In the genomic region with DNA sequence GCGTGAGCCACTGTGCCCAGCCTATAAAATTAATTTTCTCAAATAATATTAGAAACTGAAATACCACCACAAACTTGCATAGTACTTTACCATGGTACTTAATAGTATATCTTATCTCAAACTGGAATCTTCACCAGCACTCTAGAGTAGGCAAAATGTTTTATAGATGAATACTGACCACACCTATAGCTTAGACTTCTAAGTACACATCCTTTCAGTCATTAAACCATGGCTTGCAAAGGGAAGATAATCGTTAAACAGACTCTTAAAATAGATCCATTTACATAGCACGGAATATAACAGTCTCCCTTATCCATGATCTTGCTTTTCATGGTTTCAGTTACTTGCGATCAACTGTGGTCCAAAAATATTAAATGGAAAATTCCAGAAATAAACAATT, we compare ENCODE assay signal across 21 cellular contexts.
DNase-seq lines count a peak whose midpoint lies in the region; ATAC-seq, FAIRE-seq and TF ChIP-seq lines count a peak whose summit lies in the region.
"Had no signal": no experiment of that assay in that cellular context is flagged by ENCODE, and none has a peak within 500 bp of the region (broad histone marks: within the 10 kb centered on the region; RNA-seq: fewer than 3 reads in every experiment).

No MANE protein-coding gene starts in this region.

- H4K20me1 ChIP-seq in PC-3 (ENCODE audit: low read length): no peaks in the 10 kb centered on the region
- H4K20me1 ChIP-seq: BLaER1 treated with 17β-estradiol and CSF1 and Interleukin-3, amounts not matched to agents 10 nM and 100 nM had no signal

- peak overlapping the region; percentile 23; the same call in 2 of the 3 replicates for H3K4me2 ChIP-seq in A549
- peak overlapping the region; percentile 8 for H3K4me2 ChIP-seq in PC-3 (ENCODE audit: low read length)
- H3K4me2 ChIP-seq: BLaER1 treated with 17β-estradiol and CSF1 and Interleukin-3, amounts not matched to agents 10 nM and 100 nM; GM23338 had no signal

- TF ChIP-seq CTCF in A549 (IDR thresholded peaks at IDR 0.05) (no peak), HFFc6 (IDR thresholded peaks at IDR 0.05) (no peak), PC-3 (conservative IDR thresholded peaks at IDR 0.05; ENCODE audit: low read depth, low read length) (no peak), lower lobe of right lung (IDR thresholded peaks at IDR 0.05) (no peak)

- no peaks in the 10 kb centered on the region for H3F3A ChIP-seq in PC-3 (ENCODE audit: low read length, unreplicated experiment)

- POLR2A ChIA-PET in A549 (lab: Yijun Ruan, JAX) (no interaction called here), PC-3 (lab: Charles Lee; ENCODE audit: unreplicated experiment) (interaction anchor here (1.3 kb wide), 1 partner anchor 371 kb away, joined by 3 read pairs; a partner anchor contains a TSS)

- no peak for TF ChIP-seq EP300 in A549 (IDR thresholded peaks at IDR 0.05)

- no peaks in the 10 kb centered on the region for H3K9me3 Mint-ChIP-seq in HFFc6
- H3K9me3 Mint-ChIP-seq: CD4-positive, CD25-positive, alpha-beta regulatory T cell; CD8-positive, alpha-beta memory T cell; GM23338 had no signal

- H3K4me3 ChIP-seq in A549 (no peak overlapping the region), PC-3 (ENCODE audit: low read length) (no peak overlapping the region), lower lobe of right lung (no peak overlapping the region)
- H3K4me3 ChIP-seq: BLaER1 treated with 17β-estradiol and CSF1 and Interleukin-3, amounts not matched to agents 10 nM and 100 nM; GM23338 had no signal

- H2AFZ ChIP-seq in PC-3 (ENCODE audit: low read length): no peak overlapping the region
- H2AFZ ChIP-seq: GM23338 had no signal

- no peaks in the 10 kb centered on the region for H3K79me2 ChIP-seq in PC-3 (ENCODE audit: low read length)

- H3K27me3 ChIP-seq in PC-3 (ENCODE audit: low read length) (no peaks in the 10 kb centered on the region), lower lobe of right lung (ENCODE audit: low read depth) (no peaks in the 10 kb centered on the region)
- H3K27me3 ChIP-seq: BLaER1 treated with 17β-estradiol and CSF1 and Interleukin-3, amounts not matched to agents 10 nM and 100 nM had no signal

- peaks cover 3% of the 10 kb centered on the region; the same call in 1 of the 2 replicates for H3K27me3 Mint-ChIP-seq in HFFc6 (ENCODE audit: insufficient read depth)
- H3K27me3 Mint-ChIP-seq: CD4-positive, CD25-positive, alpha-beta regulatory T cell; CD8-positive, alpha-beta memory T cell had no signal

- peaks cover 30% of the 10 kb centered on the region for H3K4me1 ChIP-seq in A549
- peaks cover 34% of the 10 kb centered on the region for H3K4me1 ChIP-seq in PC-3 (ENCODE audit: insufficient read depth, low read length)
- peaks cover 14% of the 10 kb centered on the region for H3K4me1 ChIP-seq in lower lobe of right lung
- H3K4me1 ChIP-seq: BLaER1 treated with 17β-estradiol and CSF1 and Interleukin-3, amounts not matched to agents 10 nM and 100 nM had no signal

- 76% methylated on average over 4 of the region's 4 CpGs for WGBS in A549 (ENCODE audit: missing lambda C conversion rate)

- no peak overlapping the region for H3K27ac Mint-ChIP-seq in HFFc6
- H3K27ac Mint-ChIP-seq: CD4-positive, CD25-positive, alpha-beta regulatory T cell; GM23338 had no signal

- TF ChIP-seq POLR2A in A549 (IDR thresholded peaks at IDR 0.05; ENCODE audit: low read length): no peak

- CTCF ChIA-PET in A549 (lab: Yijun Ruan, JAX): no interaction called here
- CTCF ChIA-PET in PC-3 (lab: Charles Lee): no interaction called here

- H3K4me3 Mint-ChIP-seq in HFFc6: no peak overlapping the region
- H3K4me3 Mint-ChIP-seq: CD4-positive, CD25-positive, alpha-beta regulatory T cell; CD8-positive, alpha-beta memory T cell; GM23338 had no signal

- no peak for DNase-seq in A549 (ENCODE audit: low read depth in 1 of 2, low spot score in 1 of 2)
- peak; percentile 13 for DNase-seq in HFFc6
- DNase-seq in PC-3: peak; percentile 67
- DNase-seq in left colon: no peak
- DNase-seq in pons (ENCODE audit: low spot score): no peak
- no peak for DNase-seq in lower lobe of right lung
- DNase-seq in KG1 (lab: John Stamatoyannopoulos, UW): no peak
- DNase-seq: CD4-positive, CD25-positive, alpha-beta regulatory T cell; CD8-positive, alpha-beta memory T cell; COR-L47; DMS 273 treated with DMSO at 0.1 percent for 48 hours; DMS53; DND-41; HCEC 1CT had no signal

- intact Hi-C loops in PC-3 (cut with micrococcal nuclease) (no loop called here), left colon (cut with DNase I, micrococcal nuclease) (no loop called here), lower lobe of right lung (cut with DNase I) (no loop called here)

- FAIRE-seq in A549 (lab: Jason Lieb, UNC): peak; percentile 91
- FAIRE-seq: A204.1, G401.6, GM12891, H54 had no signal

- H3K9me3 ChIP-seq in A549 (no peaks in the 10 kb centered on the region), PC-3 (ENCODE audit: low read length) (no peaks in the 10 kb centered on the region), lower lobe of right lung (no peaks in the 10 kb centered on the region)
- H3K9me3 ChIP-seq: BLaER1 treated with 17β-estradiol and CSF1 and Interleukin-3, amounts not matched to agents 10 nM and 100 nM had no signal

- H3K9me2 ChIP-seq in PC-3 (replicated peaks; ENCODE audit: low read length): no peaks in the 10 kb centered on the region

- H3K36me3 ChIP-seq in PC-3 (ENCODE audit: low read depth, low read length): no peaks in the 10 kb centered on the region
- H3K36me3 ChIP-seq in lower lobe of right lung: peaks cover 58% of the 10 kb centered on the region

- BruUV-seq in PC-3 (replicated peaks; lab: Mats Ljungman, UMichigan): no TSS peak

- no peak for TF ChIP-seq RAD21 in A549 (conservative IDR thresholded peaks at IDR 0.05 in 1 of 2, IDR thresholded peaks at IDR 0.05 in 1 of 2)

- H3K36me3 Mint-ChIP-seq in HFFc6 (ENCODE audit: low read depth): peaks cover 20% of the 10 kb centered on the region

- ATAC-seq in A549: no peak
- peak; percentile 86 for ATAC-seq in PC-3
- ATAC-seq in left colon: peak; percentile 80
- no peak for ATAC-seq in lower lobe of right lung
- ATAC-seq: GM23338 had no signal

- H3K27ac ChIP-seq in A549 (no peak overlapping the region; a peak in 1 of 6 replicates), PC-3 (ENCODE audit: low read length) (peak overlapping the region; percentile 46), lower lobe of right lung (no peak overlapping the region)
- H3K27ac ChIP-seq: BLaER1 treated with 17β-estradiol and CSF1 and Interleukin-3, amounts not matched to agents 10 nM and 100 nM; HL-60 had no signal

- H3K4me1 Mint-ChIP-seq in HFFc6 (ENCODE audit: low read depth): peaks cover 40% of the 10 kb centered on the region
- H3K4me1 Mint-ChIP-seq: GM23338 had no signal

- no peak overlapping the region for H3K9ac ChIP-seq in PC-3 (ENCODE audit: low read length)
- H3K9ac ChIP-seq: BLaER1 treated with 17β-estradiol and CSF1 and Interleukin-3, amounts not matched to agents 10 nM and 100 nM had no signal

TF ChIP-seq in A549, 52 proteins besides CTCF, POLR2A, EP300 and RAD21 (continues in another document):
- TF ChIP-seq ZC3H11A (IDR thresholded peaks at IDR 0.05) (no peak), TFCP2L1 (CRISPR knock-in tag; IDR thresholded peaks at IDR 0.05) (no peak), MYC (IDR thresholded peaks at IDR 0.05; ENCODE audit: borderline replicate concordance, low read length) (no peak), FOXS1 (CRISPR knock-in tag; IDR thresholded peaks at IDR 0.05) (no peak), MAFK (IDR thresholded peaks at IDR 0.05; ENCODE audit: partially characterized antibody) (no peak), HEYL (CRISPR knock-in tag; IDR thresholded peaks at IDR 0.05) (no peak), CEBPB (IDR thresholded peaks at IDR 0.05) (no peak), KDM1A (IDR thresholded peaks at IDR 0.05; ENCODE audit: low read depth) (no peak), HDAC2 (IDR thresholded peaks at IDR 0.05) (no peak), CHD2 (IDR thresholded peaks at IDR 0.05; ENCODE audit: low read length, partially characterized antibody) (no peak), KDM5A (IDR thresholded peaks at IDR 0.05) (no peak), EHF (CRISPR knock-in tag; IDR thresholded peaks at IDR 0.05) (no peak), RNF2 (IDR thresholded peaks at IDR 0.05; ENCODE audit: borderline replicate concordance, low read depth) (no peak)
- TF ChIP-seq, protein P1, sequence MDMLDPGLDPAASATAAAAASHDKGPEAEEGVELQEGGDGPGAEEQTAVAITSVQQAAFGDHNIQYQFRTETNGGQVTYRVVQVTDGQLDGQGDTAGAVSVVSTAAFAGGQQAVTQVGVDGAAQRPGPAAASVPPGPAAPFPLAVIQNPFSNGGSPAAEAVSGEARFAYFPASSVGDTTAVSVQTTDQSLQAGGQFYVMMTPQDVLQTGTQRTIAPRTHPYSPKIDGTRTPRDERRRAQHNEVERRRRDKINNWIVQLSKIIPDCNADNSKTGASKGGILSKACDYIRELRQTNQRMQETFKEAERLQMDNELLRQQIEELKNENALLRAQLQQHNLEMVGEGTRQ (IDR thresholded peaks at IDR 0.05): no peak
- TF ChIP-seq, protein P2, sequence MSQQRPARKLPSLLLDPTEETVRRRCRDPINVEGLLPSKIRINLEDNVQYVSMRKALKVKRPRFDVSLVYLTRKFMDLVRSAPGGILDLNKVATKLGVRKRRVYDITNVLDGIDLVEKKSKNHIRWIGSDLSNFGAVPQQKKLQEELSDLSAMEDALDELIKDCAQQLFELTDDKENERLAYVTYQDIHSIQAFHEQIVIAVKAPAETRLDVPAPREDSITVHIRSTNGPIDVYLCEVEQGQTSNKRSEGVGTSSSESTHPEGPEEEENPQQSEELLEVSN (IDR thresholded peaks at IDR 0.05; ENCODE audit: borderline replicate concordance, low read depth): no peak
- TF ChIP-seq, protein P3, sequence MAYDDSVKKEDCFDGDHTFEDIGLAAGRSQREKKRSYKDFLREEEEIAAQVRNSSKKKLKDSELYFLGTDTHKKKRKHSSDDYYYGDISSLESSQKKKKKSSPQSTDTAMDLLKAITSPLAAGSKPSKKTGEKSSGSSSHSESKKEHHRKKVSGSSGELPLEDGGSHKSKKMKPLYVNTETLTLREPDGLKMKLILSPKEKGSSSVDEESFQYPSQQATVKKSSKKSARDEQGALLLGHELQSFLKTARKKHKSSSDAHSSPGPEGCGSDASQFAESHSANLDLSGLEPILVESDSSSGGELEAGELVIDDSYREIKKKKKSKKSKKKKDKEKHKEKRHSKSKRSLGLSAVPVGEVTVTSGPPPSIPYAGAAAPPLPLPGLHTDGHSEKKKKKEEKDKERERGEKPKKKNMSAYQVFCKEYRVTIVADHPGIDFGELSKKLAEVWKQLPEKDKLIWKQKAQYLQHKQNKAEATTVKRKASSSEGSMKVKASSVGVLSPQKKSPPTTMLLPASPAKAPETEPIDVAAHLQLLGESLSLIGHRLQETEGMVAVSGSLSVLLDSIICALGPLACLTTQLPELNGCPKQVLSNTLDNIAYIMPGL (CRISPR knock-in tag; IDR thresholded peaks at IDR 0.05; ENCODE audit: borderline replicate concordance): no peak

Comparison
In these comparisons a context has a peak if more than half of its experiments do, and no peak if none do; other contexts are left out.
1. ATAC-seq: peak in PC-3 (single experiment) and left colon (single experiment); none in A549 (0 of 2) and lower lobe of right lung (0 of 2).
2. DNase-seq: peak in HFFc6 (single experiment) and PC-3 (single experiment); none in A549 (0 of 2), left colon (0 of 2), pons (single experiment), lower lobe of right lung (single experiment) and KG1 (single experiment).